ENCODE assay signal across 1 cellular context in genomic region chr4:152536545-152537182, GRCh38.
TF ChIP-seq lines count a peak whose summit lies in the region.

No MANE protein-coding gene starts in this region.

TF ChIP-seq in HepG2, 621 proteins besides CTCF, POLR2A, EP300 and RAD21 (continued from another document):
- TF ChIP-seq, protein P1, sequence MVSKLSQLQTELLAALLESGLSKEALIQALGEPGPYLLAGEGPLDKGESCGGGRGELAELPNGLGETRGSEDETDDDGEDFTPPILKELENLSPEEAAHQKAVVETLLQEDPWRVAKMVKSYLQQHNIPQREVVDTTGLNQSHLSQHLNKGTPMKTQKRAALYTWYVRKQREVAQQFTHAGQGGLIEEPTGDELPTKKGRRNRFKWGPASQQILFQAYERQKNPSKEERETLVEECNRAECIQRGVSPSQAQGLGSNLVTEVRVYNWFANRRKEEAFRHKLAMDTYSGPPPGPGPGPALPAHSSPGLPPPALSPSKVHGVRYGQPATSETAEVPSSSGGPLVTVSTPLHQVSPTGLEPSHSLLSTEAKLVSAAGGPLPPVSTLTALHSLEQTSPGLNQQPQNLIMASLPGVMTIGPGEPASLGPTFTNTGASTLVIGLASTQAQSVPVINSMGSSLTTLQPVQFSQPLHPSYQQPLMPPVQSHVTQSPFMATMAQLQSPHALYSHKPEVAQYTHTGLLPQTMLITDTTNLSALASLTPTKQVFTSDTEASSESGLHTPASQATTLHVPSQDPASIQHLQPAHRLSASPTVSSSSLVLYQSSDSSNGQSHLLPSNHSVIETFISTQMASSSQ (IDR thresholded peaks at IDR 0.05; ENCODE audit: low read depth), result no peak
- TF ChIP-seq, protein P1 (CRISPR knock-in tag; IDR thresholded peaks at IDR 0.05; ENCODE audit: borderline replicate concordance), result no peak
- TF ChIP-seq, protein P2, sequence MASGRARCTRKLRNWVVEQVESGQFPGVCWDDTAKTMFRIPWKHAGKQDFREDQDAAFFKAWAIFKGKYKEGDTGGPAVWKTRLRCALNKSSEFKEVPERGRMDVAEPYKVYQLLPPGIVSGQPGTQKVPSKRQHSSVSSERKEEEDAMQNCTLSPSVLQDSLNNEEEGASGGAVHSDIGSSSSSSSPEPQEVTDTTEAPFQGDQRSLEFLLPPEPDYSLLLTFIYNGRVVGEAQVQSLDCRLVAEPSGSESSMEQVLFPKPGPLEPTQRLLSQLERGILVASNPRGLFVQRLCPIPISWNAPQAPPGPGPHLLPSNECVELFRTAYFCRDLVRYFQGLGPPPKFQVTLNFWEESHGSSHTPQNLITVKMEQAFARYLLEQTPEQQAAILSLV (CRISPR knock-in tag; IDR thresholded peaks at IDR 0.05; ENCODE audit: borderline replicate concordance), result no peak
- TF ChIP-seq ATF1 (CRISPR knock-in tag; IDR thresholded peaks at IDR 0.05) (no peak), ZBTB3 (CRISPR knock-in tag; IDR thresholded peaks at IDR 0.05; ENCODE audit: borderline replicate concordance, low read depth) (no peak), RBAK (CRISPR knock-in tag; IDR thresholded peaks at IDR 0.05) (no peak), ZNF790 (CRISPR knock-in tag; IDR thresholded peaks at IDR 0.05; ENCODE audit: borderline replicate concordance) (no peak), TOE1 (CRISPR knock-in tag; IDR thresholded peaks at IDR 0.05) (no peak), ZNF780A (CRISPR knock-in tag; IDR thresholded peaks at IDR 0.05) (no peak), LCORL (IDR thresholded peaks at IDR 0.05) (no peak), LCORL (CRISPR knock-in tag; IDR thresholded peaks at IDR 0.05) (no peak)
- TF ChIP-seq, protein P3, sequence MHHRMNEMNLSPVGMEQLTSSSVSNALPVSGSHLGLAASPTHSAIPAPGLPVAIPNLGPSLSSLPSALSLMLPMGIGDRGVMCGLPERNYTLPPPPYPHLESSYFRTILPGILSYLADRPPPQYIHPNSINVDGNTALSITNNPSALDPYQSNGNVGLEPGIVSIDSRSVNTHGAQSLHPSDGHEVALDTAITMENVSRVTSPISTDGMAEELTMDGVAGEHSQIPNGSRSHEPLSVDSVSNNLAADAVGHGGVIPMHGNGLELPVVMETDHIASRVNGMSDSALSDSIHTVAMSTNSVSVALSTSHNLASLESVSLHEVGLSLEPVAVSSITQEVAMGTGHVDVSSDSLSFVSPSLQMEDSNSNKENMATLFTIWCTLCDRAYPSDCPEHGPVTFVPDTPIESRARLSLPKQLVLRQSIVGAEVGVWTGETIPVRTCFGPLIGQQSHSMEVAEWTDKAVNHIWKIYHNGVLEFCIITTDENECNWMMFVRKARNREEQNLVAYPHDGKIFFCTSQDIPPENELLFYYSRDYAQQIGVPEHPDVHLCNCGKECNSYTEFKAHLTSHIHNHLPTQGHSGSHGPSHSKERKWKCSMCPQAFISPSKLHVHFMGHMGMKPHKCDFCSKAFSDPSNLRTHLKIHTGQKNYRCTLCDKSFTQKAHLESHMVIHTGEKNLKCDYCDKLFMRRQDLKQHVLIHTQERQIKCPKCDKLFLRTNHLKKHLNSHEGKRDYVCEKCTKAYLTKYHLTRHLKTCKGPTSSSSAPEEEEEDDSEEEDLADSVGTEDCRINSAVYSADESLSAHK (CRISPR knock-in tag; IDR thresholded peaks at IDR 0.05; ENCODE audit: borderline replicate concordance), result no peak
- TF ChIP-seq, protein P4, sequence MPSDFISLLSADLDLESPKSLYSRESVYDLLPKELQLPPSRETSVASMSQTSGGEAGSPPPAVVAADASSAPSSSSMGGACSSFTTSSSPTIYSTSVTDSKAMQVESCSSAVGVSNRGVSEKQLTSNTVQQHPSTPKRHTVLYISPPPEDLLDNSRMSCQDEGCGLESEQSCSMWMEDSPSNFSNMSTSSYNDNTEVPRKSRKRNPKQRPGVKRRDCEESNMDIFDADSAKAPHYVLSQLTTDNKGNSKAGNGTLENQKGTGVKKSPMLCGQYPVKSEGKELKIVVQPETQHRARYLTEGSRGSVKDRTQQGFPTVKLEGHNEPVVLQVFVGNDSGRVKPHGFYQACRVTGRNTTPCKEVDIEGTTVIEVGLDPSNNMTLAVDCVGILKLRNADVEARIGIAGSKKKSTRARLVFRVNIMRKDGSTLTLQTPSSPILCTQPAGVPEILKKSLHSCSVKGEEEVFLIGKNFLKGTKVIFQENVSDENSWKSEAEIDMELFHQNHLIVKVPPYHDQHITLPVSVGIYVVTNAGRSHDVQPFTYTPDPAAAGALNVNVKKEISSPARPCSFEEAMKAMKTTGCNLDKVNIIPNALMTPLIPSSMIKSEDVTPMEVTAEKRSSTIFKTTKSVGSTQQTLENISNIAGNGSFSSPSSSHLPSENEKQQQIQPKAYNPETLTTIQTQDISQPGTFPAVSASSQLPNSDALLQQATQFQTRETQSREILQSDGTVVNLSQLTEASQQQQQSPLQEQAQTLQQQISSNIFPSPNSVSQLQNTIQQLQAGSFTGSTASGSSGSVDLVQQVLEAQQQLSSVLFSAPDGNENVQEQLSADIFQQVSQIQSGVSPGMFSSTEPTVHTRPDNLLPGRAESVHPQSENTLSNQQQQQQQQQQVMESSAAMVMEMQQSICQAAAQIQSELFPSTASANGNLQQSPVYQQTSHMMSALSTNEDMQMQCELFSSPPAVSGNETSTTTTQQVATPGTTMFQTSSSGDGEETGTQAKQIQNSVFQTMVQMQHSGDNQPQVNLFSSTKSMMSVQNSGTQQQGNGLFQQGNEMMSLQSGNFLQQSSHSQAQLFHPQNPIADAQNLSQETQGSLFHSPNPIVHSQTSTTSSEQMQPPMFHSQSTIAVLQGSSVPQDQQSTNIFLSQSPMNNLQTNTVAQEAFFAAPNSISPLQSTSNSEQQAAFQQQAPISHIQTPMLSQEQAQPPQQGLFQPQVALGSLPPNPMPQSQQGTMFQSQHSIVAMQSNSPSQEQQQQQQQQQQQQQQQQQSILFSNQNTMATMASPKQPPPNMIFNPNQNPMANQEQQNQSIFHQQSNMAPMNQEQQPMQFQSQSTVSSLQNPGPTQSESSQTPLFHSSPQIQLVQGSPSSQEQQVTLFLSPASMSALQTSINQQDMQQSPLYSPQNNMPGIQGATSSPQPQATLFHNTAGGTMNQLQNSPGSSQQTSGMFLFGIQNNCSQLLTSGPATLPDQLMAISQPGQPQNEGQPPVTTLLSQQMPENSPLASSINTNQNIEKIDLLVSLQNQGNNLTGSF (CRISPR knock-in tag; IDR thresholded peaks at IDR 0.05), result no peak
TF ChIP-seq in HepG2: peak in this region for 60.
